1 cellular context compared by ENCODE assay signal in genomic region chr15:64010719-64011118, GRCh38.
TF ChIP-seq lines count a peak whose summit lies in the region.

No MANE protein-coding gene starts in this region.

TF ChIP-seq in HEK293, 187 proteins besides CTCF, POLR2A, EP300 and RAD21 (continued from another document and continues in another):
- TF ChIP-seq, protein P1, sequence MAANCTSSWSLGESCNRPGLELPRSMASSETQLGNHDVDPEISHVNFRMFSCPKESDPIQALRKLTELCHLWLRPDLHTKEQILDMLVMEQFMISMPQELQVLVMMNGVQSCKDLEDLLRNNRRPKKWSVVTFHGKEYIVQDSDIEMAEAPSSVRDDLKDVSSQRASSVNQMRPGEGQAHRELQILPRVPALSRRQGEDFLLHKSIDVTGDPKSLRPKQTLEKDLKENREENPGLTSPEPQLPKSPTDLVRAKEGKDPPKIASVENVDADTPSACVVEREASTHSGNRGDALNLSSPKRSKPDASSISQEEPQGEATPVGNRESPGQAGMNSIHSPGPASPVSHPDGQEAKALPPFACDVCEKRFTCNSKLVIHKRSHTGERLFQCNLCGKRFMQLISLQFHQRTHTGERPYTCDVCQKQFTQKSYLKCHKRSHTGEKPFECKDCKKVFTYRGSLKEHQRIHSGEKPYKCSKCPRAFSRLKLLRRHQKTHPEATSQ (tag by site-specific recombination; IDR thresholded peaks at IDR 0.05): no peak
- TF ChIP-seq ZNF747 (tag by site-specific recombination; IDR thresholded peaks at IDR 0.05): no peak
- no peak for TF ChIP-seq ZNF37A (tag by site-specific recombination; IDR thresholded peaks at IDR 0.05)
- TF ChIP-seq ZNF335 (tag by site-specific recombination; conservative IDR thresholded peaks at IDR 0.05): no peak
- TF ChIP-seq ZFP41 (tag by site-specific recombination; IDR thresholded peaks at IDR 0.05; ENCODE audit: borderline replicate concordance): no peak
- TF ChIP-seq, protein P2, sequence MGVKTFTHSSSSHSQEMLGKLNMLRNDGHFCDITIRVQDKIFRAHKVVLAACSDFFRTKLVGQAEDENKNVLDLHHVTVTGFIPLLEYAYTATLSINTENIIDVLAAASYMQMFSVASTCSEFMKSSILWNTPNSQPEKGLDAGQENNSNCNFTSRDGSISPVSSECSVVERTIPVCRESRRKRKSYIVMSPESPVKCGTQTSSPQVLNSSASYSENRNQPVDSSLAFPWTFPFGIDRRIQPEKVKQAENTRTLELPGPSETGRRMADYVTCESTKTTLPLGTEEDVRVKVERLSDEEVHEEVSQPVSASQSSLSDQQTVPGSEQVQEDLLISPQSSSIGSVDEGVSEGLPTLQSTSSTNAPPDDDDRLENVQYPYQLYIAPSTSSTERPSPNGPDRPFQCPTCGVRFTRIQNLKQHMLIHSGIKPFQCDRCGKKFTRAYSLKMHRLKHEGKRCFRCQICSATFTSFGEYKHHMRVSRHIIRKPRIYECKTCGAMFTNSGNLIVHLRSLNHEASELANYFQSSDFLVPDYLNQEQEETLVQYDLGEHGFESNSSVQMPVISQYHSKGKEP (tag by site-specific recombination; IDR thresholded peaks at IDR 0.05): no peak
- TF ChIP-seq ZSCAN16 (tag by site-specific recombination; IDR thresholded peaks at IDR 0.05): no peak
- no peak for TF ChIP-seq ZNF513 (tag by site-specific recombination; IDR thresholded peaks at IDR 0.05)
- TF ChIP-seq ZNF223 (tag by site-specific recombination; IDR thresholded peaks at IDR 0.05): no peak
- TF ChIP-seq ZNF660 (tag by site-specific recombination; IDR thresholded peaks at IDR 0.05): 0 out of 2 replicates have a peak, but pooled peaks have one; percentile 60
- no peak for TF ChIP-seq ZNF280D (tag by site-specific recombination; IDR thresholded peaks at IDR 0.05)
- TF ChIP-seq ZNF514 (tag by site-specific recombination; IDR thresholded peaks at IDR 0.05): no peak
- TF ChIP-seq, protein P3, sequence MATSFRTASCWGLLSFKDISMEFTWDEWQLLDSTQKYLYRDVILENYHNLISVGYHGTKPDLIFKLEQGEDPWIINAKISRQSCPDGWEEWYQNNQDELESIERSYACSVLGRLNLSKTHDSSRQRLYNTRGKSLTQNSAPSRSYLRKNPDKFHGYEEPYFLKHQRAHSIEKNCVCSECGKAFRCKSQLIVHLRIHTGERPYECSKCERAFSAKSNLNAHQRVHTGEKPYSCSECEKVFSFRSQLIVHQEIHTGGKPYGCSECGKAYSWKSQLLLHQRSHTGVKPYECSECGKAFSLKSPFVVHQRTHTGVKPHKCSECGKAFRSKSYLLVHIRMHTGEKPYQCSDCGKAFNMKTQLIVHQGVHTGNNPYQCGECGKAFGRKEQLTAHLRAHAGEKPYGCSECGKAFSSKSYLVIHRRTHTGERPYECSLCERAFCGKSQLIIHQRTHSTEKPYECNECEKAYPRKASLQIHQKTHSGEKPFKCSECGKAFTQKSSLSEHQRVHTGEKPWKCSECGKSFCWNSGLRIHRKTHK (tag by site-specific recombination; IDR thresholded peaks at IDR 0.05): no peak
- TF ChIP-seq PRDM10 (tag by site-specific recombination; IDR thresholded peaks at IDR 0.05): peak; percentile 35; the same call in 1 of the 2 replicates
- no peak for TF ChIP-seq ZNF2 (tag by site-specific recombination; IDR thresholded peaks at IDR 0.05)
- TF ChIP-seq ZNF555 (tag by site-specific recombination; conservative IDR thresholded peaks at IDR 0.05): no peak
- TF ChIP-seq, protein P4, sequence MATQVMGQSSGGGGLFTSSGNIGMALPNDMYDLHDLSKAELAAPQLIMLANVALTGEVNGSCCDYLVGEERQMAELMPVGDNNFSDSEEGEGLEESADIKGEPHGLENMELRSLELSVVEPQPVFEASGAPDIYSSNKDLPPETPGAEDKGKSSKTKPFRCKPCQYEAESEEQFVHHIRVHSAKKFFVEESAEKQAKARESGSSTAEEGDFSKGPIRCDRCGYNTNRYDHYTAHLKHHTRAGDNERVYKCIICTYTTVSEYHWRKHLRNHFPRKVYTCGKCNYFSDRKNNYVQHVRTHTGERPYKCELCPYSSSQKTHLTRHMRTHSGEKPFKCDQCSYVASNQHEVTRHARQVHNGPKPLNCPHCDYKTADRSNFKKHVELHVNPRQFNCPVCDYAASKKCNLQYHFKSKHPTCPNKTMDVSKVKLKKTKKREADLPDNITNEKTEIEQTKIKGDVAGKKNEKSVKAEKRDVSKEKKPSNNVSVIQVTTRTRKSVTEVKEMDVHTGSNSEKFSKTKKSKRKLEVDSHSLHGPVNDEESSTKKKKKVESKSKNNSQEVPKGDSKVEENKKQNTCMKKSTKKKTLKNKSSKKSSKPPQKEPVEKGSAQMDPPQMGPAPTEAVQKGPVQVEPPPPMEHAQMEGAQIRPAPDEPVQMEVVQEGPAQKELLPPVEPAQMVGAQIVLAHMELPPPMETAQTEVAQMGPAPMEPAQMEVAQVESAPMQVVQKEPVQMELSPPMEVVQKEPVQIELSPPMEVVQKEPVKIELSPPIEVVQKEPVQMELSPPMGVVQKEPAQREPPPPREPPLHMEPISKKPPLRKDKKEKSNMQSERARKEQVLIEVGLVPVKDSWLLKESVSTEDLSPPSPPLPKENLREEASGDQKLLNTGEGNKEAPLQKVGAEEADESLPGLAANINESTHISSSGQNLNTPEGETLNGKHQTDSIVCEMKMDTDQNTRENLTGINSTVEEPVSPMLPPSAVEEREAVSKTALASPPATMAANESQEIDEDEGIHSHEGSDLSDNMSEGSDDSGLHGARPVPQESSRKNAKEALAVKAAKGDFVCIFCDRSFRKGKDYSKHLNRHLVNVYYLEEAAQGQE (tag by site-specific recombination; IDR thresholded peaks at IDR 0.05): no peak
- peak; percentile 55; the same call in 1 of the 2 replicates for TF ChIP-seq ZNF600 (tag by site-specific recombination; IDR thresholded peaks at IDR 0.05)
- no peak for TF ChIP-seq ZNF366 (tag by site-specific recombination; conservative IDR thresholded peaks at IDR 0.05)
- no peak for TF ChIP-seq ZNF404 (tag by site-specific recombination; IDR thresholded peaks at IDR 0.05)
- TF ChIP-seq ZNF792 (tag by site-specific recombination; IDR thresholded peaks at IDR 0.05): no peak
- no peak for TF ChIP-seq ZNF426 (tag by site-specific recombination; IDR thresholded peaks at IDR 0.05)
- no peak for TF ChIP-seq HOXC10 (CRISPR knock-in tag; IDR thresholded peaks at IDR 0.05)
- no peak for TF ChIP-seq ZNF391 (tag by site-specific recombination; IDR thresholded peaks at IDR 0.05; ENCODE audit: borderline replicate concordance, low read depth)
- TF ChIP-seq ZNF621 (tag by site-specific recombination; IDR thresholded peaks at IDR 0.05): no peak
- no peak for TF ChIP-seq ZNF341 (tag by site-specific recombination; IDR thresholded peaks at IDR 0.05; ENCODE audit: low read depth)
- TF ChIP-seq ZNF837 (tag by site-specific recombination; IDR thresholded peaks at IDR 0.05): no peak
- peak; percentile 80 for TF ChIP-seq OSR2 (tag by site-specific recombination; IDR thresholded peaks at IDR 0.05)
- peak; percentile 87 for TF ChIP-seq ZNF692 (tag by site-specific recombination; IDR thresholded peaks at IDR 0.05)
- no peak for TF ChIP-seq ZNF292 (tag by site-specific recombination; IDR thresholded peaks at IDR 0.05; ENCODE audit: borderline replicate concordance, low read depth)
- no peak for TF ChIP-seq BCL11B (tag by site-specific recombination; IDR thresholded peaks at IDR 0.05; ENCODE audit: low read depth)
- TF ChIP-seq ZNF785 (tag by site-specific recombination; IDR thresholded peaks at IDR 0.05): no peak
- no peak for TF ChIP-seq ZNF530 (tag by site-specific recombination; IDR thresholded peaks at IDR 0.05; ENCODE audit: low read depth)
- no peak for TF ChIP-seq HIC1 (tag by site-specific recombination; IDR thresholded peaks at IDR 0.05)
- no peak for TF ChIP-seq ZNF510 (tag by site-specific recombination; IDR thresholded peaks at IDR 0.05; ENCODE audit: insufficient replicate concordance)
- no peak for TF ChIP-seq YY2 (tag by site-specific recombination; IDR thresholded peaks at IDR 0.05)
- TF ChIP-seq ZIC2 (tag by site-specific recombination; IDR thresholded peaks at IDR 0.05): peak; percentile 96
- no peak for TF ChIP-seq ZNF677 (tag by site-specific recombination; IDR thresholded peaks at IDR 0.05)
- TF ChIP-seq MEIS1 (CRISPR knock-in tag; IDR thresholded peaks at IDR 0.05; ENCODE audit: borderline replicate concordance): no peak
- no peak for TF ChIP-seq ZNF596 (tag by site-specific recombination; IDR thresholded peaks at IDR 0.05)
- TF ChIP-seq FEZF1 (tag by site-specific recombination; IDR thresholded peaks at IDR 0.05): no peak
- TF ChIP-seq, protein P5, sequence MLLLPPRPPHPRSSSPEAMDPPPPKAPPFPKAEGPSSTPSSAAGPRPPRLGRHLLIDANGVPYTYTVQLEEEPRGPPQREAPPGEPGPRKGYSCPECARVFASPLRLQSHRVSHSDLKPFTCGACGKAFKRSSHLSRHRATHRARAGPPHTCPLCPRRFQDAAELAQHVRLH (tag by site-specific recombination; IDR thresholded peaks at IDR 0.05): no peak
